ENCODE assay signal across 8 cellular contexts in genomic region chr16:55494994-55495421, GRCh38.
A peak's percentile ranks its signal among the peaks of the same experiment; 100 is the strongest.
DNase-seq lines count a peak whose midpoint lies in the region; ATAC-seq lines count a peak whose summit lies in the region.

No MANE protein-coding gene starts in this region.

- peak; percentile 6 for DNase-seq in NCI-H1105 treated with DMSO at 0.1 percent for 48 hours (lab: John Stamatoyannopoulos, UW)
- no peak for DNase-seq in NCI-H1105 (lab: John Stamatoyannopoulos, UW)
- peak in 39 of 58 donors; percentile 9 to 77 (median 47) for DNase-seq in anterior cingulate cortex (lab: John Stamatoyannopoulos, UW)
- DNase-seq in iPS-NIHi11 (ENCODE audit: low spot score): peak; percentile 46
- DNase-seq in substantia nigra (lab: John Stamatoyannopoulos, UW): peak in 36 of 49 donors; percentile 15 to 79 (median 50)

- no peak for ATAC-seq in HG03280 (IDR thresholded peaks at IDR 0.05; ENCODE audit: unreplicated experiment)
- ATAC-seq in GM18520 (IDR thresholded peaks at IDR 0.05; ENCODE audit: unreplicated experiment): no peak
- no peak for ATAC-seq in GM21529 (IDR thresholded peaks at IDR 0.05; ENCODE audit: unreplicated experiment)

- H3K27ac ChIP-seq in substantia nigra (ENCODE audit: low read depth, low read length, poor library complexity, severe bottlenecking): peak overlapping the region; percentile 14
